ENCODE assay signal across 8 cellular contexts in the genomic region with DNA sequence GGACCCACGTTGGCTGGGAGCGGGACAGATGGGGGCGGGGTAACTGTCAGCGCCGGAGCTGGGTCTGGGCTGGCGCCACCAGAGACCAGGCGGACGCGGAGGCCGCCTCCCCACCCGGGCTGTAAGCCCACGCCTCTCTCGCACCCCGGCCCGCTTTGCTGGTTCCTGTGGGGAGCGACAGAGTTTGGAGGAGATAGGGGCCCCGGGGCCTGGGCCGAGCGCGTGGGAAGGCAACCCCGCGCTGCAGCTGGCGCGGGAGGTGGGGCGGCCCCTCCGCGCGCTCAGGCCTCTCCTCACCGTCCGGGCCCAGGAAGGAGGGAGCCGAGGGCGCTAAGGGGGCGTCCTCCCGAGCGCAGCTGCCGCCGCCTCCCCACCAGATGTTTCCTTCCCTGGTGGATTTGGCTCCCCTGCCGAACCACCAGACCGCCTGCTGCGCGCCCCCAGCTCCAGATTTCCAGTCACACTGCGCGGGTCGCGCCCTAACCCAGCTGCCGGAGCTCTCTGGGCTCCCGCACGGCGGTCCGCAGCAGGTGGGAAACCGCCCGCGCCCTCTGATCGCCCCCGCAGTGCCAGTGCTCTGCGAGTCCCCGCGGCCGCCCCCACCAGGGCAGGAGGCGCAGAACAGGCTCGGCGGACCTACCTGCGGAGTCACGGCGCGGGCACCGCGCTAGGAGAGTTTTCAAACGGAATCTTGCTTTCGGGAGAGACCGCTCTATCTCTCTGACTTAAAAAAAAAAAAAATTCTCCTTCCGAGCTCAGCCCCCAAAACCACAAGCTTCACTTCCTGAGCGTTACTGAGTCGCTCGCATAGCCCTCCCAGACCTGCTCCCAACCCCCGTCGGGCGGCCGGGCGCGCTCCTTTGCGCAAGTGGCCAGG. TPM values are rescaled to one million over a fixed set of nuclear protein-coding genes. Genes with fewer than 3 reads are reported as not detected.
DNase-seq lines count a peak whose midpoint lies in the region; ATAC-seq and TF ChIP-seq lines count a peak whose summit lies in the region.

No MANE protein-coding gene starts in this region.

- peaks cover 56% of the 10 kb centered on the region for H3K4me1 ChIP-seq in mesenchymal stem cell (ENCODE audit: control insufficient read depth, insufficient read depth, low read depth, low read length)

- H3K14ac ChIP-seq in mesenchymal stem cell (ENCODE audit: low read length in 2 of 2), result peak overlapping the region in 1 of 2 experiments; percentile 36

- no peaks in the 10 kb centered on the region for H3K79me1 ChIP-seq in mesenchymal stem cell (replicated peaks; ENCODE audit: low read length, poor library complexity, severe bottlenecking)

- peaks cover 34% of the 10 kb centered on the region for H3K4me1 Mint-ChIP-seq in central memory CD8-positive, alpha-beta T cell

- no peak overlapping the region for H2BK12ac ChIP-seq in mesenchymal stem cell (ENCODE audit: low read length in 2 of 2)

- no peak overlapping the region for H3K9ac ChIP-seq in mesenchymal stem cell (ENCODE audit: low read length)

- H3K4me3 Mint-ChIP-seq in central memory CD8-positive, alpha-beta T cell, result peak overlapping the region; percentile 90

- peak; percentile 53 for ATAC-seq in GM18498 (IDR thresholded peaks at IDR 0.05; ENCODE audit: unreplicated experiment)
- ATAC-seq in HG02623 (IDR thresholded peaks at IDR 0.05; ENCODE audit: unreplicated experiment), result peak; percentile 41
- peak; percentile 54 for ATAC-seq in central memory CD8-positive, alpha-beta T cell (replicated peaks; ENCODE audit: extremely low read depth, poor library complexity, severe bottlenecking)

- no peak overlapping the region for H2AK5ac ChIP-seq in mesenchymal stem cell (ENCODE audit: low read length, severe bottlenecking)

- peak overlapping the region; percentile 94 for H3K27ac Mint-ChIP-seq in central memory CD8-positive, alpha-beta T cell (ENCODE audit: low read depth)

- no peak overlapping the region for H2BK5ac ChIP-seq in mesenchymal stem cell (ENCODE audit: low read depth, low read length, poor library complexity, severe bottlenecking)

- H3K4ac ChIP-seq in mesenchymal stem cell (ENCODE audit: low read depth in 1 of 2, low read length in 2 of 2), result no peak overlapping the region

- peaks cover 30% of the 10 kb centered on the region for H3K36me3 Mint-ChIP-seq in central memory CD8-positive, alpha-beta T cell (ENCODE audit: insufficient read depth)

- DNase-seq in NCI-H1105 treated with DMSO at 0.1 percent for 48 hours (lab: John Stamatoyannopoulos, UW), result peak; percentile 77
- DNase-seq in central memory CD8-positive, alpha-beta T cell (ENCODE audit: low spot score in 2 of 2), result peak; percentile 61 to 67
- DNase-seq in mesenchymal stem cell, result peak; percentile 28
- DNase-seq in stimulated activated CD8-positive, alpha-beta memory T cell treated with anti-CD3 and anti-CD28 coated beads, Interleukin-4, amount 100 ng/mL, for 1 hour (ENCODE audit: low read depth in 2 of 2, low spot score in 1 of 2), result peak; percentile 55 to 63
- no peak for DNase-seq in occipital lobe (lab: John Stamatoyannopoulos, UW)

- H2AFZ ChIP-seq in mesenchymal stem cell (ENCODE audit: low read depth, low read length), result no peak overlapping the region

- H4K8ac ChIP-seq in mesenchymal stem cell (ENCODE audit: low read length), result no peak overlapping the region

- H3K4me3 ChIP-seq in WI38 (ENCODE audit: low read depth, low read length), result peak overlapping the region; percentile 47
- peak overlapping the region; percentile 42 to 70 for H3K4me3 ChIP-seq in mesenchymal stem cell (ENCODE audit: insufficient read depth in 1 of 2, low read depth in 1 of 2, low read length in 2 of 2)

- no peak overlapping the region for H2BK15ac ChIP-seq in mesenchymal stem cell (ENCODE audit: low read depth, poor library complexity, severe bottlenecking)

- 2% methylated on average over 67 of the region's 82 CpGs for WGBS in mesenchymal stem cell

- no peaks in the 10 kb centered on the region for H3K27me3 Mint-ChIP-seq in central memory CD8-positive, alpha-beta T cell

- no peaks in the 10 kb centered on the region for H3K9me3 Mint-ChIP-seq in central memory CD8-positive, alpha-beta T cell

- peaks cover 76 to 86% of the 10 kb centered on the region in 2 experiments for H3K27me3 ChIP-seq in mesenchymal stem cell (ENCODE audit: control insufficient read depth in 1 of 2, insufficient read depth in 1 of 2, low read length in 2 of 2)

- H3K9me3 ChIP-seq in mesenchymal stem cell (ENCODE audit: control insufficient read depth, low read length), result no peaks in the 10 kb centered on the region

- H3K4me2 ChIP-seq in mesenchymal stem cell (ENCODE audit: low read length, poor library complexity, severe bottlenecking), result peak overlapping the region; percentile 94

- no peak overlapping the region for H3K27ac ChIP-seq in mesenchymal stem cell (ENCODE audit: low read length, poor library complexity, severe bottlenecking)

- H3K18ac ChIP-seq in mesenchymal stem cell (ENCODE audit: low read depth in 1 of 2, low read length in 2 of 2), result peak overlapping the region in 1 of 2 experiments; percentile 16

- H2BK120ac ChIP-seq in mesenchymal stem cell (ENCODE audit: low read depth, low read length), result no peak overlapping the region

- no peak for TF ChIP-seq CTCF in WI38 (IDR thresholded peaks at IDR 0.05; ENCODE audit: low read depth, low read length)

- peaks cover 0 to 2% of the 10 kb centered on the region in 2 experiments for H3K36me3 ChIP-seq in mesenchymal stem cell (ENCODE audit: control insufficient read depth in 1 of 2, insufficient read depth in 2 of 2, low read depth in 1 of 2, low read length in 2 of 2)

- H3K23ac ChIP-seq in mesenchymal stem cell (ENCODE audit: low read length in 2 of 2), result peak overlapping the region in 1 of 2 experiments; percentile 26

- H4K91ac ChIP-seq in mesenchymal stem cell (ENCODE audit: low read length), result no peak overlapping the region

RNA-seq across cellular contexts. Expression of gene GFI1, which starts 1.1 kb away (rescaled TPM):
- polyA plus RNA-seq in mesenchymal stem cell (2013, experiment 1 of 2), result 0.10 TPM
- polyA plus RNA-seq in mesenchymal stem cell (2013, experiment 2 of 2), result 0.05 TPM
- not detected for total RNA-seq in occipital lobe
